1 cellular context compared by ENCODE assay signal in the genomic region with DNA sequence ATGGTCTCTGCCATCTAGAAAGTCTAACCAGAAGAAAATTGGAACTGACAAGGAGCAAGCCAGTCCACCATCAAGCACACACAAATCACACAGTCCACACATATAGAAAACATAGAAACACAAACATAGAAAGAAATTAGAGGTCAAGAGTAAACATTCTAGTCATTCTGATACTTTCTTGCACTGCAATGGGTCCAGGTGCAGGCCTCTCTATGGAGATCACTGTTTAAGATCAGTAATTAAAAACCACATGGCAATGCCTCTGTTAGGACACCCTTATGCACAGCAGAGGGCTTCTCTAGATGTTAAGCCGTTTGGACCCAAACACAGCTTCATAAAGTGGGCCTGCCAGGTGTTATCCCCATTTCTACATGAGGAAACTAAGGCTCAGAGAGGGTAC.
TF ChIP-seq lines count a peak whose summit lies in the region.

No MANE protein-coding gene starts in this region.

TF ChIP-seq in H1, 55 proteins besides CTCF, POLR2A, EP300 and RAD21 (continued from another document):
- TF ChIP-seq CHD7 (IDR thresholded peaks at IDR 0.05; ENCODE audit: insufficient replicate concordance, low read length) (no peak), ASH2L (IDR thresholded peaks at IDR 0.05; ENCODE audit: low read length) (no peak), EZH2 (IDR thresholded peaks at IDR 0.05; ENCODE audit: low read depth, low read length, severe bottlenecking) (no peak), SUZ12 (IDR thresholded peaks at IDR 0.05; ENCODE audit: low read length) (no peak), SIX5 (IDR thresholded peaks at IDR 0.05; ENCODE audit: low read depth, low read length) (no peak)
